16 cellular contexts compared by ENCODE assay signal in genomic region chr10:132354356-132355094, GRCh38. TPM values are rescaled to one million over a fixed set of nuclear protein-coding genes. Genes with fewer than 3 reads are reported as not detected.
DNase-seq lines count a peak whose midpoint lies in the region; ATAC-seq and TF ChIP-seq lines count a peak whose summit lies in the region.
"Had no signal": no experiment of that assay in that cellular context is flagged by ENCODE, and none has a peak within 500 bp of the region (broad histone marks: within the 10 kb centered on the region; RNA-seq: fewer than 3 reads in every experiment).

No MANE protein-coding gene starts in this region.

- H3K27ac ChIP-seq in right cardiac atrium (ENCODE audit: low read length) = no peak overlapping the region
- no peak overlapping the region for H3K27ac ChIP-seq in heart right ventricle
- no peak overlapping the region for H3K27ac ChIP-seq in aorta (ENCODE audit: low read depth in 1 of 2, low read length in 2 of 2)
- H3K27ac ChIP-seq: SJSA1 had no signal

- H3K4me1 ChIP-seq in right cardiac atrium (ENCODE audit: control insufficient read depth, insufficient read depth, low read length) (no peaks in the 10 kb centered on the region), heart right ventricle (peaks cover 0 to 3% (median 0%) of the 10 kb centered on the region in 9 donors), aorta (ENCODE audit: control insufficient read depth in 1 of 2, insufficient read depth in 2 of 2, low read length in 2 of 2) (no peaks in the 10 kb centered on the region)
- H3K4me1 ChIP-seq: SJSA1 had no signal

- peaks cover 0 to 17% (median 0%) of the 10 kb centered on the region in 9 donors for H3K36me3 ChIP-seq in heart right ventricle
- no peaks in the 10 kb centered on the region for H3K36me3 ChIP-seq in aorta (ENCODE audit: control insufficient read depth in 1 of 2, insufficient read depth in 2 of 2, low read length in 1 of 2)
- H3K36me3 ChIP-seq: SJSA1 had no signal

- peaks cover 4% of the 10 kb centered on the region for H3K9me3 Mint-ChIP-seq in T-helper 2 cell treated with Interferon-gamma antibody and Interleukin-4, amounts not matched to agents 5 μg/mL and 100 μg/mL, for 36 hours
- H3K9me3 Mint-ChIP-seq: CD4-positive, alpha-beta T cell; IgD-negative memory B cell had no signal

- no peaks in the 10 kb centered on the region for H3K27me3 ChIP-seq in right cardiac atrium (ENCODE audit: control insufficient read depth, insufficient read depth)
- H3K27me3 ChIP-seq in heart right ventricle = no peaks in the 10 kb centered on the region
- no peaks in the 10 kb centered on the region for H3K27me3 ChIP-seq in aorta (ENCODE audit: control insufficient read depth in 1 of 2, insufficient read depth in 2 of 2, low read length in 1 of 2)
- H3K27me3 ChIP-seq: SJSA1 had no signal

- H3K4me3 Mint-ChIP-seq in T-helper 2 cell treated with Interferon-gamma antibody and Interleukin-4, amounts not matched to agents 5 μg/mL and 100 μg/mL, for 36 hours = no peak overlapping the region
- H3K4me3 Mint-ChIP-seq: CD4-positive, alpha-beta T cell had no signal

- no peaks in the 10 kb centered on the region for H3K27me3 Mint-ChIP-seq in T-helper 2 cell treated with Interferon-gamma antibody and Interleukin-4, amounts not matched to agents 5 μg/mL and 100 μg/mL, for 36 hours (ENCODE audit: low read depth)
- H3K27me3 Mint-ChIP-seq: CD4-positive, alpha-beta T cell; IgD-negative memory B cell had no signal

- intact Hi-C loops in right cardiac atrium (cut with DNase I) (loop anchor here in 3 of 4 donors (2.0 to 5.0 kb wide), 2 partner anchors 132 kb away; no protein-coding TSS in a partner anchor), heart right ventricle (cut with DNase I) (loop anchor here in 1 of 10 donors (5.0 kb wide), 1 partner anchor 132 kb away; no protein-coding TSS in a partner anchor), aorta (cut with DNase I) (loop anchor here in 1 of 2 donors (5.0 kb wide), 1 partner anchor 132 kb away; no protein-coding TSS in a partner anchor)

- WGBS in right cardiac atrium = 93% methylated on average over 32 of the region's 32 CpGs
- 92% methylated on average over 32 of the region's 32 CpGs for WGBS in heart right ventricle, 2 donors
- 89 to 93% methylated on average over 32 of the region's 32 CpGs for WGBS in aorta, 2 donors

- no peak overlapping the region for H3K27ac Mint-ChIP-seq in T-helper 2 cell treated with Interferon-gamma antibody and Interleukin-4, amounts not matched to agents 5 μg/mL and 100 μg/mL, for 36 hours
- H3K27ac Mint-ChIP-seq: CD4-positive, alpha-beta T cell; IgD-negative memory B cell had no signal

- no peak overlapping the region for H3K4me3 ChIP-seq in right cardiac atrium (ENCODE audit: low read length)
- no peak overlapping the region for H3K4me3 ChIP-seq in heart right ventricle
- no peak overlapping the region for H3K4me3 ChIP-seq in aorta (ENCODE audit: low read length in 2 of 2)
- H3K4me3 ChIP-seq: SJSA1 had no signal

- H3K9me3 ChIP-seq in right cardiac atrium (ENCODE audit: control insufficient read depth, low read length) (no peaks in the 10 kb centered on the region), heart right ventricle (no peaks in the 10 kb centered on the region), aorta (ENCODE audit: control insufficient read depth, low read length) (no peaks in the 10 kb centered on the region)
- H3K9me3 ChIP-seq: SJSA1 had no signal

- no peak for TF ChIP-seq CTCF in heart right ventricle (IDR thresholded peaks at IDR 0.05)

- DNase-seq in right cardiac atrium (peak in 1 of 3 donors; percentile 12), heart right ventricle (no peak), occipital lobe (lab: John Stamatoyannopoulos, UW) (peak; percentile 35), aorta (peak; percentile 43 to 64), mesenteric fat pad (ENCODE audit: low spot score) (no peak), NCI-H1417 treated with DMSO at 0.1 percent for 48 hours (lab: John Stamatoyannopoulos, UW) (no peak)
- no peak for DNase-seq in T-helper 2 cell treated with Interferon-gamma antibody and Interleukin-4, amounts not matched to agents 5 μg/mL and 100 μg/mL, for 36 hours (ENCODE audit: low spot score)
- DNase-seq: AML-193; CD4-positive, alpha-beta T cell; EL; NCI-H187 treated with DMSO at 0.1 percent for 48 hours; NCI-H69; RPMI8226 had no signal

- H3K36me3 Mint-ChIP-seq in T-helper 2 cell treated with Interferon-gamma antibody and Interleukin-4, amounts not matched to agents 5 μg/mL and 100 μg/mL, for 36 hours (ENCODE audit: low read depth) = peaks cover 2% of the 10 kb centered on the region

- peak; percentile 12 to 23 for ATAC-seq in right cardiac atrium
- ATAC-seq in heart right ventricle = no peak
- ATAC-seq in esophagus mucosa = peak; percentile 19
- no peak for ATAC-seq in aorta (ENCODE audit: low FRiP score)

- no peaks in the 10 kb centered on the region for H3K4me1 Mint-ChIP-seq in T-helper 2 cell treated with Interferon-gamma antibody and Interleukin-4, amounts not matched to agents 5 μg/mL and 100 μg/mL, for 36 hours (ENCODE audit: low read depth)

RNA-seq across cellular contexts. Expression of gene LRRC27, which starts 22.5 kb away (rescaled TPM):
- 1 to 10 TPM; 3.7 to 9.3 (median 6.8) TPM for total RNA-seq in right cardiac atrium
- 5.4 TPM for polyA plus RNA-seq in right cardiac atrium
- total RNA-seq in heart right ventricle = 1 to 10 TPM; 3.0 to 8.1 (median 4.7) TPM
- polyA plus RNA-seq in heart right ventricle = 1 to 10 TPM; 3.5 to 6.0 TPM
- total RNA-seq in esophagus mucosa = 3.9 TPM
- 22.8 TPM for total RNA-seq in occipital lobe
- total RNA-seq in aorta = 10 to 100 TPM in 1 of 2 donors, 1 to 10 TPM in 1; 4.6 to 11.7 TPM
- polyA plus RNA-seq in aorta = 1 to 10 TPM; 3.1 to 9.0 TPM
- total RNA-seq in mesenteric fat pad = 9.0 TPM

RNA-seq across cellular contexts. Expression of gene PWWP2B, which starts 42.5 kb away (rescaled TPM):
- 10 to 100 TPM in 2 of 4 donors, 1 to 10 TPM in 2; 7.0 to 10.6 (median 9.6) TPM for total RNA-seq in right cardiac atrium
- polyA plus RNA-seq in right cardiac atrium = 9.1 TPM
- total RNA-seq in heart right ventricle = 10 to 100 TPM; 11.1 to 21.3 (median 15.1) TPM
- 10 to 100 TPM; 11.9 to 15.3 TPM for polyA plus RNA-seq in heart right ventricle
- total RNA-seq in esophagus mucosa = 14.6 TPM
- 5.6 TPM for total RNA-seq in occipital lobe
- 1 to 10 TPM; 6.8 to 8.7 TPM for total RNA-seq in aorta
- 1 to 10 TPM; 2.0 to 3.6 TPM for polyA plus RNA-seq in aorta
- total RNA-seq in mesenteric fat pad = 30.4 TPM

RNA-seq across cellular contexts. Expression of gene STK32C, which starts 46.8 kb away (rescaled TPM):
- total RNA-seq in right cardiac atrium (1 to 10 TPM; 5.7 to 7.3 (median 6.7) TPM), heart right ventricle (1 to 10 TPM; 2.7 to 7.7 (median 5.7) TPM), esophagus mucosa (7.1 TPM), occipital lobe (21.5 TPM), aorta (10 to 100 TPM in 1 of 2 donors, 1 to 10 TPM in 1; 7.1 to 12.2 TPM), mesenteric fat pad (18.3 TPM)
- polyA plus RNA-seq in right cardiac atrium (6.9 TPM), heart right ventricle (1 to 10 TPM; 4.7 to 8.9 TPM), aorta (10 to 100 TPM in 1 of 2 donors, 1 to 10 TPM in 1; 4.9 to 12.4 TPM)

Comparison
In these comparisons a context has a peak if more than half of its experiments do, and no peak if none do; other contexts are left out.
1. ATAC-seq: peak in right cardiac atrium (2 of 2) and esophagus mucosa (single experiment); none in heart right ventricle (0 of 8) and aorta (single experiment).
2. DNase-seq: peak in occipital lobe (single experiment) and aorta (2 of 2); none in heart right ventricle (0 of 2), mesenteric fat pad (single experiment), NCI-H1417 treated with DMSO at 0.1 percent for 48 hours (single experiment) and T-helper 2 cell treated with Interferon-gamma antibody and Interleukin-4, amounts not matched to agents 5 μg/mL and 100 μg/mL, for 36 hours (single experiment).